1 cellular context compared by ENCODE assay signal in the genomic region with DNA sequence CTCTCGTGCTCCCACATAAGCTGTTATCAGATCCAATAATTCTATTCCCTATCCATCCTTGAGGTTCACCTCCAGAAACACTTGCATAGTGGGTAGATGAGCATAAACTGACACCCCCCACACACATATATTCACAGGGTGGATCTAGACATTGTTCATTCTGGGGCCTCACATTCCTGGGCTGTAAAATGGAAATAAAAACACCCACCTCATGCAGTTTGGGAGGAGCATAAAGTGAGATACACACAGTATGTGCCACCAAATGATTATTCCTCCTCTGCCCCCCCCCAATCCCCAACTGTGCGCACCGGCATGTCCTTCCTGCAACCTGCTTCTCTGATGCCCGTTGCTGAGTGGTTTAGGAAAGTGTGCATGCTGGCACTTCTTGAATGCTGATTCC.
TF ChIP-seq lines count a peak whose summit lies in the region.

No MANE protein-coding gene starts in this region.

TF ChIP-seq in GM12878, 131 proteins besides CTCF, POLR2A, EP300 and RAD21:
- TF ChIP-seq ZNF592 (IDR thresholded peaks at IDR 0.05) (no peak), SREBF2 (IDR thresholded peaks at IDR 0.05; ENCODE audit: low read length) (no peak), ZBTB4 (CRISPR knock-in tag; IDR thresholded peaks at IDR 0.05) (no peak), HCFC1 (IDR thresholded peaks at IDR 0.05; ENCODE audit: low read length) (no peak), ZBTB11 (CRISPR knock-in tag; IDR thresholded peaks at IDR 0.05) (peak; percentile 82)
- TF ChIP-seq, protein P1, sequence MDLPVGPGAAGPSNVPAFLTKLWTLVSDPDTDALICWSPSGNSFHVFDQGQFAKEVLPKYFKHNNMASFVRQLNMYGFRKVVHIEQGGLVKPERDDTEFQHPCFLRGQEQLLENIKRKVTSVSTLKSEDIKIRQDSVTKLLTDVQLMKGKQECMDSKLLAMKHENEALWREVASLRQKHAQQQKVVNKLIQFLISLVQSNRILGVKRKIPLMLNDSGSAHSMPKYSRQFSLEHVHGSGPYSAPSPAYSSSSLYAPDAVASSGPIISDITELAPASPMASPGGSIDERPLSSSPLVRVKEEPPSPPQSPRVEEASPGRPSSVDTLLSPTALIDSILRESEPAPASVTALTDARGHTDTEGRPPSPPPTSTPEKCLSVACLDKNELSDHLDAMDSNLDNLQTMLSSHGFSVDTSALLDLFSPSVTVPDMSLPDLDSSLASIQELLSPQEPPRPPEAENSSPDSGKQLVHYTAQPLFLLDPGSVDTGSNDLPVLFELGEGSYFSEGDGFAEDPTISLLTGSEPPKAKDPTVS (IDR thresholded peaks at IDR 0.05; ENCODE audit: low read depth, low read length) = no peak
- TF ChIP-seq, protein P2, sequence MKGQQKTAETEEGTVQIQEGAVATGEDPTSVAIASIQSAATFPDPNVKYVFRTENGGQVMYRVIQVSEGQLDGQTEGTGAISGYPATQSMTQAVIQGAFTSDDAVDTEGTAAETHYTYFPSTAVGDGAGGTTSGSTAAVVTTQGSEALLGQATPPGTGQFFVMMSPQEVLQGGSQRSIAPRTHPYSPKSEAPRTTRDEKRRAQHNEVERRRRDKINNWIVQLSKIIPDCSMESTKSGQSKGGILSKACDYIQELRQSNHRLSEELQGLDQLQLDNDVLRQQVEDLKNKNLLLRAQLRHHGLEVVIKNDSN (IDR thresholded peaks at IDR 0.05; ENCODE audit: borderline replicate concordance, extremely low read length, insufficient read depth, low read depth, low read length) = no peak
